ENCODE assay signal across 24 cellular contexts in genomic region chr21:35606578-35606977, GRCh38.
DNase-seq lines count a peak whose midpoint lies in the region; ATAC-seq, FAIRE-seq and TF ChIP-seq lines count a peak whose summit lies in the region.
"Had no signal": no experiment of that assay in that cellular context is flagged by ENCODE, and none has a peak within 500 bp of the region (broad histone marks: within the 10 kb centered on the region; RNA-seq: fewer than 3 reads in every experiment).

No MANE protein-coding gene starts in this region.

- dilution Hi-C loops in keratinocyte (cut with MboI; ENCODE audit: extremely low pct_ligation_motif_present, low sequenced_read_pairs) = no loop called here

- H3K9ac ChIP-seq in PC-3 (ENCODE audit: low read length) (no peak overlapping the region), keratinocyte (ENCODE audit: control insufficient read depth, extremely low read depth, insufficient read depth, low read length) (no peak overlapping the region)

- POLR2A ChIA-PET in PC-3 (lab: Charles Lee; ENCODE audit: unreplicated experiment) = no interaction called here

- H3K4me2 ChIP-seq in PC-3 (ENCODE audit: low read length) (peak overlapping the region; percentile 3; the same call in 1 of the 2 replicates), keratinocyte (ENCODE audit: control insufficient read depth, extremely low read depth, insufficient read depth, low read depth, low read length) (peak overlapping the region; percentile 31)

- ATAC-seq in PC-3 (peak; percentile 70), HG02642 (IDR thresholded peaks at IDR 0.05; ENCODE audit: poor library complexity, unreplicated experiment) (no peak)
- ATAC-seq: GM12878, Panc1 had no signal

- H3K27me3 ChIP-seq in PC-3 (ENCODE audit: low read length) = no peaks in the 10 kb centered on the region
- no peaks in the 10 kb centered on the region for H3K27me3 ChIP-seq in bronchial epithelial cell (ENCODE audit: control insufficient read depth, insufficient read depth, low read length)
- H3K27me3 ChIP-seq in keratinocyte (ENCODE audit: control insufficient read depth, extremely low read depth, insufficient read depth, low read length) = no peaks in the 10 kb centered on the region

- no peak overlapping the region for H3K27ac Mint-ChIP-seq in immature natural killer cell
- H3K27ac Mint-ChIP-seq: B cell, IgD-negative memory B cell had no signal

- no peaks in the 10 kb centered on the region for H3K36me3 Mint-ChIP-seq in immature natural killer cell
- H3K36me3 Mint-ChIP-seq: CD14-positive monocyte had no signal

- H3K27ac ChIP-seq in PC-3 (ENCODE audit: low read length) (peak overlapping the region; percentile 41), keratinocyte (ENCODE audit: control insufficient read depth, insufficient read depth, low read length) (no peak overlapping the region)

- H3K4me1 Mint-ChIP-seq in immature natural killer cell = no peaks in the 10 kb centered on the region

- CTCF ChIA-PET in PC-3 (lab: Charles Lee) = no interaction called here

- H4K20me1 ChIP-seq in PC-3 (ENCODE audit: low read length) = no peaks in the 10 kb centered on the region
- no peaks in the 10 kb centered on the region for H4K20me1 ChIP-seq in keratinocyte (ENCODE audit: control insufficient read depth, extremely low read depth, insufficient read depth, low read length)

- no peaks in the 10 kb centered on the region for H3K36me3 ChIP-seq in PC-3 (ENCODE audit: low read depth, low read length)
- no peaks in the 10 kb centered on the region for H3K36me3 ChIP-seq in bronchial epithelial cell (ENCODE audit: control insufficient read depth, insufficient read depth, low read length)
- H3K36me3 ChIP-seq in keratinocyte (ENCODE audit: control insufficient read depth in 2 of 2, extremely low read depth in 1 of 2, insufficient read depth in 2 of 2, low read length in 2 of 2) = no peaks in the 10 kb centered on the region

- FAIRE-seq in bronchial epithelial cell (lab: Jason Lieb, UNC) = no peak
- peak; percentile 78 for FAIRE-seq in keratinocyte (lab: Jason Lieb, UNC)
- FAIRE-seq: A204.1, D721Med, GM12878, H1 had no signal

- intact Hi-C loops in PC-3 (cut with micrococcal nuclease) = no loop called here

- H3F3A ChIP-seq in PC-3 (ENCODE audit: low read length, unreplicated experiment) = no peaks in the 10 kb centered on the region

- H3K4me3 Mint-ChIP-seq in immature natural killer cell = no peak overlapping the region
- H3K4me3 Mint-ChIP-seq: B cell, CD14-positive monocyte, IgD-negative memory B cell had no signal

- H3K9me3 ChIP-seq in PC-3 (ENCODE audit: low read length) = no peaks in the 10 kb centered on the region
- H3K9me3 ChIP-seq in keratinocyte (ENCODE audit: control insufficient read depth, low read depth, low read length) = no peaks in the 10 kb centered on the region

- no peaks in the 10 kb centered on the region for H3K9me2 ChIP-seq in PC-3 (replicated peaks; ENCODE audit: low read length)

- DNase-seq in A172 (ENCODE audit: low spot score) = peak; percentile 28
- peak; percentile 70 for DNase-seq in PC-3
- DNase-seq in bronchial epithelial cell (ENCODE audit: low read depth) = peak; percentile 90
- DNase-seq in keratinocyte (ENCODE audit: low read depth, low spot score) = no peak
- no peak for DNase-seq in foreskin fibroblast
- no peak for DNase-seq in putamen (ENCODE audit: low spot score)
- no peak for DNase-seq in immature natural killer cell
- DNase-seq: DMS53, NCI-H1105, NCI-H146, NCI-H2029 treated with DMSO at 0.1 percent for 48 hours, NCI-H226, NCI-H510A treated with DMSO at 0.1 percent for 48 hours, NCI-H748 treated with DMSO at 0.1 percent for 48 hours, Right ventricle myocardium superior had no signal

- H3K4me1 ChIP-seq in PC-3 (ENCODE audit: insufficient read depth, low read length) (peaks cover 7% of the 10 kb centered on the region; the same call in 1 of the 2 replicates), keratinocyte (ENCODE audit: control insufficient read depth, extremely low read depth, insufficient read depth, low read length) (peaks cover 30% of the 10 kb centered on the region)

- peaks cover 0 to 14% (median 6%) of the 10 kb centered on the region in 3 donors for H3K27me3 Mint-ChIP-seq in immature natural killer cell (ENCODE audit: low read depth in 3 of 3)
- H3K27me3 Mint-ChIP-seq: B cell had no signal

- no peak overlapping the region for H3K4me3 ChIP-seq in PC-3 (ENCODE audit: low read length)
- H3K4me3 ChIP-seq in bronchial epithelial cell (ENCODE audit: low read depth, low read length) = no peak overlapping the region
- H3K4me3 ChIP-seq in keratinocyte (ENCODE audit: control insufficient read depth in 2 of 3, extremely low read depth in 1 of 3, insufficient read depth in 2 of 3, low read depth in 1 of 3, low read length in 3 of 3) = no peak overlapping the region
- H3K4me3 ChIP-seq in foreskin fibroblast (ENCODE audit: low read depth in 1 of 2, low read length in 2 of 2) = no peak overlapping the region
- H3K4me3 ChIP-seq: GM12878 had no signal

- TF ChIP-seq CTCF in PC-3 (conservative IDR thresholded peaks at IDR 0.05; ENCODE audit: low read depth, low read length) (no peak), bronchial epithelial cell (IDR thresholded peaks at IDR 0.05; ENCODE audit: insufficient read depth, low read length, severe bottlenecking) (no peak), keratinocyte (optimal IDR thresholded peaks at IDR 0.05 in 1 of 3, IDR thresholded peaks at IDR 0.05 in 1 of 3, conservative IDR thresholded peaks at IDR 0.05 in 1 of 3; ENCODE audit: extremely low read depth in 1 of 3, insufficient read depth in 2 of 3, low read length in 3 of 3) (no peak), foreskin fibroblast (IDR thresholded peaks at IDR 0.05; ENCODE audit: low read depth, low read length) (no peak)

- peaks cover 0 to 2% (median 0%) of the 10 kb centered on the region in 6 donors for H3K9me3 Mint-ChIP-seq in immature natural killer cell

- BruUV-seq in PC-3 (replicated peaks; lab: Mats Ljungman, UMichigan) = no TSS peak

- no peak overlapping the region for H2AFZ ChIP-seq in PC-3 (ENCODE audit: low read length)
- H2AFZ ChIP-seq in keratinocyte (ENCODE audit: control insufficient read depth, low read length) = peak overlapping the region; percentile 4

- H3K9me1 ChIP-seq in keratinocyte (ENCODE audit: control insufficient read depth, extremely low read depth, insufficient read depth, low read length) = no peaks in the 10 kb centered on the region

- H3K79me2 ChIP-seq in PC-3 (ENCODE audit: low read length) (no peaks in the 10 kb centered on the region), keratinocyte (ENCODE audit: control insufficient read depth, insufficient read depth, low read length) (no peaks in the 10 kb centered on the region)

Comparison
In these comparisons a context has a peak if more than half of its experiments do, and no peak if none do; other contexts are left out.
1. DNase-seq: peak in A172 (single experiment), PC-3 (single experiment) and bronchial epithelial cell (single experiment); none in keratinocyte (single experiment), foreskin fibroblast (0 of 2), putamen (single experiment) and immature natural killer cell (0 of 3).